17 cellular contexts compared by ENCODE assay signal in the genomic region with DNA sequence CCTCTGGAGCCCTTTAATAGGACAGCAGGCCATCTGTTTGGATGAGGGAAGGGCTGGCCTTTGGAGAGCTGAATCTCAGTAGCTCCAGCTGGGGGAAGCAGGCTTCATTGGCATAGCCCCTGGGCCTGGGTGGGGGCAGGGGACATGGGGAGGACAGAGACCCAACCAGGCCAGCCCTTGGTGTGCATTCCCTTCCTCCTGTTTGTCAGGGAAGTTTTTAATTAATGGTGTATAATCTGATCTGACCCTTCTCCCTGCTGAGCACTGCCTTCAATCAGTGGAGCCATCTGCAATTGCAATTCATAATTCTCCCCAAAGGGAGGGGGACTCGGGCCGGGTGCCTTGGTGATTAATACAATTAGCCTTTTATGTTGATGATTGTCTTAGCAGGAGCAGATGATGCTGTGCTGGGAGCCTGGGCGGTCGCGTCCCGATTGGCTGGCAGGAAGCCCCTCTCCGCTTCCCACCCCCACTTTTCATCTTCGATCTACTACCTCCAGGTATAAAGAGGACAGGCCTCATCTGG. TPM values are rescaled to one million over a fixed set of nuclear protein-coding genes. Genes with fewer than 3 reads are reported as not detected.
A peak's percentile ranks its signal among the peaks of the same experiment; 100 is the strongest.
DNase-seq lines count a peak whose midpoint lies in the region; ATAC-seq, FAIRE-seq and TF ChIP-seq lines count a peak whose summit lies in the region.
"Had no signal": no experiment of that assay in that cellular context is flagged by ENCODE, and none has a peak within 500 bp of the region (broad histone marks: within the 10 kb centered on the region; RNA-seq: fewer than 3 reads in every experiment).

No MANE protein-coding gene starts in this region.

- ATAC-seq in GM18502 (IDR thresholded peaks at IDR 0.05; ENCODE audit: poor library complexity, unreplicated experiment) (no peak), HG02798 (IDR thresholded peaks at IDR 0.05; ENCODE audit: poor library complexity, unreplicated experiment) (no peak)
- ATAC-seq: heart right ventricle, mucosa of descending colon, PC-3 had no signal

- TF ChIP-seq CTCF in D721Med (IDR thresholded peaks at IDR 0.05; ENCODE audit: insufficient read depth, missing control alignments), result no peak

- FAIRE-seq in D721Med (lab: Jason Lieb, UNC), result peak; percentile 84

- DNase-seq in D721Med (ENCODE audit: insufficient read length, low spot score) (no peak), SK-N-DZ (ENCODE audit: low spot score) (peak; percentile 97), globus pallidus (ENCODE audit: low spot score) (peak; percentile 91), nucleus accumbens (lab: John Stamatoyannopoulos, UW) (peak in 47 of 56 donors; percentile 27 to 82 (median 68)), NCI-H1417 treated with DMSO at 0.1 percent for 48 hours (lab: John Stamatoyannopoulos, UW) (no peak), T-helper 9 cell (no peak)
- DNase-seq: activated CD4-positive, alpha-beta T cell treated with anti-CD3 and anti-CD28 coated beads for 4 hours; activated CD8-positive, alpha-beta memory T cell treated with anti-CD3 and anti-CD28 coated beads, Interleukin-2, amount 50 U/mL, for 4 hours; activated naive CD4-positive, alpha-beta T cell treated with Interleukin-2 at 50 U/mL for 16 hours; esophagus squamous epithelium; heart right ventricle; mucosa of descending colon; NCI-H2081 treated with DMSO at 0.1 percent for 48 hours; PC-3; stimulated activated CD4-positive, alpha-beta T cell treated with anti-CD3 and anti-CD28 coated beads, Interleukin-2, amount 100 ng/mL, for 24 hours had no signal

RNA-seq across cellular contexts. Expression of a gene that starts 6.4 kb away (rescaled TPM):
- polyA plus RNA-seq in SK-N-DZ (2014; cell fraction: cytosol; rRNA removed), result 0.03 and 0.40 TPM in 2 replicates
- polyA plus RNA-seq in SK-N-DZ (2014; cell fraction: nucleus; rRNA removed), result 0.20 TPM in 1 of 2 replicates, not detected in the other

RNA-seq across cellular contexts. Expression of a gene that starts 17.5 kb away (rescaled TPM):
- polyA plus RNA-seq in SK-N-DZ (2014; cell fraction: cytosol; rRNA removed), result 1.3 and 1.8 TPM in 2 replicates
- 0.33 and 0.90 TPM in 2 replicates for polyA plus RNA-seq in SK-N-DZ (2014; cell fraction: nucleus; rRNA removed)

RNA-seq across cellular contexts. Expression of a gene that starts 28.6 kb away (rescaled TPM):
- polyA plus RNA-seq in SK-N-DZ (2014; cell fraction: cytosol; rRNA removed), result 0.14 TPM in 1 of 2 replicates, not detected in the other
- polyA plus RNA-seq in SK-N-DZ (2014; cell fraction: nucleus; rRNA removed), result not detected in 2 replicates

RNA-seq across cellular contexts. Expression of a gene that starts 46.2 kb away (rescaled TPM):
- 127 and 139 TPM in 2 replicates for polyA plus RNA-seq in SK-N-DZ (2014; cell fraction: cytosol; rRNA removed)
- 96.6 and 103 TPM in 2 replicates for polyA plus RNA-seq in SK-N-DZ (2014; cell fraction: nucleus; rRNA removed)

Comparison
In these comparisons a context has a peak if more than half of its experiments do, and no peak if none do; other contexts are left out.
1. DNase-seq: peak in SK-N-DZ (single experiment), globus pallidus (single experiment) and nucleus accumbens (47 of 56); none in D721Med (single experiment), NCI-H1417 treated with DMSO at 0.1 percent for 48 hours (single experiment) and T-helper 9 cell (single experiment).